Comparison of ENCODE assay signal across 1 cellular context in genomic region chr14:58427289-58428010, GRCh38.
TF ChIP-seq lines count a peak whose summit lies in the region.

Gene KIAA0586, plus strand, starts transcription at chr14:58427719. Its CDS starts 546 bp downstream, at chr14:58428265.
Gene TIMM9, minus strand, starts transcription at chr14:58427531. Its CDS starts 15,586 bp downstream, at chr14:58411945.

TF ChIP-seq in GM12878, 131 proteins besides CTCF, POLR2A, EP300 and RAD21 (continued from another document):
- TF ChIP-seq RELB (IDR thresholded peaks at IDR 0.05; ENCODE audit: low read depth) (peak; percentile 100), PAX5 (IDR thresholded peaks at IDR 0.05; ENCODE audit: borderline replicate concordance, low read depth, low read length) (no peak), FOXM1 (IDR thresholded peaks at IDR 0.05; ENCODE audit: low read depth, low read length) (no peak; the same call in none of the 2 replicates), ATF3 (IDR thresholded peaks at IDR 0.05; ENCODE audit: borderline replicate concordance, extremely low read depth, low read depth, low read length) (no peak), ZBTB11 (CRISPR knock-in tag; IDR thresholded peaks at IDR 0.05) (peak; percentile 95), CEBPB (IDR thresholded peaks at IDR 0.05; ENCODE audit: borderline replicate concordance in 1 of 2, low read depth in 2 of 2, low read length in 2 of 2) (no peak), IRF4 (IDR thresholded peaks at IDR 0.05; ENCODE audit: low read depth, low read length) (no peak)
